1 cellular context compared by ENCODE assay signal in the genomic region with DNA sequence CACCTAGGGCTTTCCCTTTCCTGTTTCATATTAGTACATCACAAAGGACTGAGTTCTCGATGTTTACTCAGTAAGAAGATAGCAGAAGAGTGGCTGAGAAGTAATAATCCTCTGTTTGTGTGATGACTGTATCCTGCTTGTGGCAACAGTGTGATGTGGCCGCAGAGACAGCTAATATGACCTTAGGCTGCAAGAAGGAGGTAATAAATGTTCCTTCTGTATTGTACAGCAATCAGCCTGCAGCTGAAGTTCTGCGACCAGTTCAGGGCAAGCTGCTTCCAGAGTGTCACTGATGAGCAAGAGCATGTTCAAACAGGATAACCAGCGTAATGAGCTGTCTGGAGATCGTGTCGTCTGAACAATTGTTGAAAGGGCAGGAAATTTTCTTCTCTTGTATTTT.
TF ChIP-seq lines count a peak whose summit lies in the region.

No MANE protein-coding gene starts in this region.

TF ChIP-seq in WTC11, 78 proteins besides CTCF, POLR2A, EP300 and RAD21 (continued from another document):
- TF ChIP-seq, protein P1, sequence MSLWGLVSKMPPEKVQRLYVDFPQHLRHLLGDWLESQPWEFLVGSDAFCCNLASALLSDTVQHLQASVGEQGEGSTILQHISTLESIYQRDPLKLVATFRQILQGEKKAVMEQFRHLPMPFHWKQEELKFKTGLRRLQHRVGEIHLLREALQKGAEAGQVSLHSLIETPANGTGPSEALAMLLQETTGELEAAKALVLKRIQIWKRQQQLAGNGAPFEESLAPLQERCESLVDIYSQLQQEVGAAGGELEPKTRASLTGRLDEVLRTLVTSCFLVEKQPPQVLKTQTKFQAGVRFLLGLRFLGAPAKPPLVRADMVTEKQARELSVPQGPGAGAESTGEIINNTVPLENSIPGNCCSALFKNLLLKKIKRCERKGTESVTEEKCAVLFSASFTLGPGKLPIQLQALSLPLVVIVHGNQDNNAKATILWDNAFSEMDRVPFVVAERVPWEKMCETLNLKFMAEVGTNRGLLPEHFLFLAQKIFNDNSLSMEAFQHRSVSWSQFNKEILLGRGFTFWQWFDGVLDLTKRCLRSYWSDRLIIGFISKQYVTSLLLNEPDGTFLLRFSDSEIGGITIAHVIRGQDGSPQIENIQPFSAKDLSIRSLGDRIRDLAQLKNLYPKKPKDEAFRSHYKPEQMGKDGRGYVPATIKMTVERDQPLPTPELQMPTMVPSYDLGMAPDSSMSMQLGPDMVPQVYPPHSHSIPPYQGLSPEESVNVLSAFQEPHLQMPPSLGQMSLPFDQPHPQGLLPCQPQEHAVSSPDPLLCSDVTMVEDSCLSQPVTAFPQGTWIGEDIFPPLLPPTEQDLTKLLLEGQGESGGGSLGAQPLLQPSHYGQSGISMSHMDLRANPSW (CRISPR knock-in tag; conservative IDR thresholded peaks at IDR 0.05; ENCODE audit: low read depth) = no peak
- TF ChIP-seq ZNF671 (CRISPR knock-in tag; IDR thresholded peaks at IDR 0.05) (no peak), ZNF396 (CRISPR knock-in tag; IDR thresholded peaks at IDR 0.05; ENCODE audit: borderline replicate concordance) (no peak)
- TF ChIP-seq, protein P2, sequence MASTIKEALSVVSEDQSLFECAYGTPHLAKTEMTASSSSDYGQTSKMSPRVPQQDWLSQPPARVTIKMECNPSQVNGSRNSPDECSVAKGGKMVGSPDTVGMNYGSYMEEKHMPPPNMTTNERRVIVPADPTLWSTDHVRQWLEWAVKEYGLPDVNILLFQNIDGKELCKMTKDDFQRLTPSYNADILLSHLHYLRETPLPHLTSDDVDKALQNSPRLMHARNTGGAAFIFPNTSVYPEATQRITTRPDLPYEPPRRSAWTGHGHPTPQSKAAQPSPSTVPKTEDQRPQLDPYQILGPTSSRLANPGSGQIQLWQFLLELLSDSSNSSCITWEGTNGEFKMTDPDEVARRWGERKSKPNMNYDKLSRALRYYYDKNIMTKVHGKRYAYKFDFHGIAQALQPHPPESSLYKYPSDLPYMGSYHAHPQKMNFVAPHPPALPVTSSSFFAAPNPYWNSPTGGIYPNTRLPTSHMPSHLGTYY (CRISPR knock-in tag; IDR thresholded peaks at IDR 0.05) = no peak
